In genomic region chr15:49622561-49622960, GRCh38 we compare ENCODE assay signal across 10 cellular contexts. TPM values are rescaled to one million over a fixed set of nuclear protein-coding genes. Genes with fewer than 3 reads are reported as not detected.
DNase-seq lines count a peak whose midpoint lies in the region; ATAC-seq, FAIRE-seq and TF ChIP-seq lines count a peak whose summit lies in the region.
"Had no signal": no experiment of that assay in that cellular context is flagged by ENCODE, and none has a peak within 500 bp of the region (broad histone marks: within the 10 kb centered on the region; RNA-seq: fewer than 3 reads in every experiment).

No MANE protein-coding gene starts in this region.

- H3K9me2 ChIP-seq in PC-3 (replicated peaks; ENCODE audit: low read length), result no peaks in the 10 kb centered on the region

- H4K91ac ChIP-seq in mesenchymal stem cell (ENCODE audit: low read length), result no peak overlapping the region

- H3K27ac ChIP-seq in A549, result no peak overlapping the region
- H3K27ac ChIP-seq in mesenchymal stem cell (ENCODE audit: low read length, poor library complexity, severe bottlenecking), result no peak overlapping the region
- no peak overlapping the region for H3K27ac ChIP-seq in PC-3 (ENCODE audit: low read length)

- H3K36me3 ChIP-seq in mesenchymal stem cell (ENCODE audit: control insufficient read depth in 1 of 2, insufficient read depth in 2 of 2, low read depth in 1 of 2, low read length in 2 of 2) (peaks cover 5 to 48% of the 10 kb centered on the region in 2 experiments), PC-3 (ENCODE audit: low read depth, low read length) (peaks cover 35% of the 10 kb centered on the region)

- no peak for ATAC-seq in A549
- no peak for ATAC-seq in PC-3
- no peak for ATAC-seq in HG03342 (IDR thresholded peaks at IDR 0.05; ENCODE audit: unreplicated experiment)

- no peak overlapping the region for H3K18ac ChIP-seq in mesenchymal stem cell (ENCODE audit: low read depth in 1 of 2, low read length in 2 of 2)

- H3K9me3 ChIP-seq in A549, result peaks cover 11% of the 10 kb centered on the region
- peaks cover 12% of the 10 kb centered on the region for H3K9me3 ChIP-seq in mesenchymal stem cell (ENCODE audit: control insufficient read depth, low read length)
- H3K9me3 ChIP-seq in PC-3 (ENCODE audit: low read length), result peaks cover 4% of the 10 kb centered on the region

- peaks cover 29% of the 10 kb centered on the region for H3K79me2 ChIP-seq in PC-3 (ENCODE audit: low read length)

- H3K23ac ChIP-seq in mesenchymal stem cell (ENCODE audit: low read length in 2 of 2), result no peak overlapping the region

- no peak for TF ChIP-seq EP300 in A549 (IDR thresholded peaks at IDR 0.05)

- H3K14ac ChIP-seq in mesenchymal stem cell (ENCODE audit: low read length in 2 of 2), result no peak overlapping the region

- intact Hi-C loops in PC-3 (cut with micrococcal nuclease), result loop anchor here (5.0 to 10.0 kb wide), 3 partner anchors 210 to 430 kb away; no protein-coding TSS in a partner anchor

- no peak overlapping the region for H3K4ac ChIP-seq in mesenchymal stem cell (ENCODE audit: low read depth in 1 of 2, low read length in 2 of 2)

- no peak overlapping the region for H2AK5ac ChIP-seq in mesenchymal stem cell (ENCODE audit: low read length, severe bottlenecking)

- DNase-seq in A549 (ENCODE audit: low read depth in 1 of 2, low spot score in 1 of 2) (peak in 1 of 2 experiments; percentile 3), HFF-Myc (ENCODE audit: extremely low read depth, low read depth) (no peak), astrocyte of the cerebellum (ENCODE audit: low read depth) (no peak), mesenchymal stem cell (peak; percentile 27), PC-3 (no peak), C1 segment of cervical spinal cord (lab: John Stamatoyannopoulos, UW) (no peak), GM12891 (ENCODE audit: insufficient read length, low spot score) (no peak)
- DNase-seq: activated CD4-positive, alpha-beta memory T cell treated with anti-CD3 and anti-CD28 coated beads, Interleukin-2, amount 10 ng/mL, durations not matched to agents 7 days and 5 days; KBM-7 had no signal

- no peak overlapping the region for H4K8ac ChIP-seq in mesenchymal stem cell (ENCODE audit: low read length)

- H3K27me3 ChIP-seq in mesenchymal stem cell (ENCODE audit: control insufficient read depth in 1 of 2, insufficient read depth in 1 of 2, low read length in 2 of 2), result no peaks in the 10 kb centered on the region
- no peaks in the 10 kb centered on the region for H3K27me3 ChIP-seq in PC-3 (ENCODE audit: low read length)

- no peak overlapping the region for H3K4me3 ChIP-seq in A549
- H3K4me3 ChIP-seq in HFF-Myc (replicated peaks; ENCODE audit: low read depth, low read length), result peak overlapping the region; percentile 57
- H3K4me3 ChIP-seq in astrocyte of the cerebellum (ENCODE audit: low read depth, low read length), result no peak overlapping the region
- H3K4me3 ChIP-seq in mesenchymal stem cell (ENCODE audit: insufficient read depth in 1 of 2, low read depth in 1 of 2, low read length in 2 of 2), result peak overlapping the region in 1 of 2 experiments; percentile 86
- no peak overlapping the region for H3K4me3 ChIP-seq in PC-3 (ENCODE audit: low read length)

- peaks cover 11% of the 10 kb centered on the region for H3F3A ChIP-seq in PC-3 (ENCODE audit: low read length, unreplicated experiment)

- BruUV-seq in PC-3 (replicated peaks; lab: Mats Ljungman, UMichigan), result no TSS peak

- WGBS in A549 (ENCODE audit: missing lambda C conversion rate), result 82% methylated on average over 3 of the region's 3 CpGs
- 81% methylated on average over 3 of the region's 3 CpGs for WGBS in mesenchymal stem cell

- H2BK12ac ChIP-seq in mesenchymal stem cell (ENCODE audit: low read length in 2 of 2), result no peak overlapping the region

- H3K4me1 ChIP-seq in A549 (peaks cover 19% of the 10 kb centered on the region), mesenchymal stem cell (ENCODE audit: control insufficient read depth, insufficient read depth, low read depth, low read length) (no peaks in the 10 kb centered on the region), PC-3 (ENCODE audit: insufficient read depth, low read length) (peaks cover 26% of the 10 kb centered on the region)

- H3K4me2 ChIP-seq in A549 (peak overlapping the region; percentile 81; the same call in 2 of the 3 replicates), mesenchymal stem cell (ENCODE audit: low read length, poor library complexity, severe bottlenecking) (no peak overlapping the region), PC-3 (ENCODE audit: low read length) (no peak overlapping the region; the same call in 1 of the 2 replicates)

- H2BK5ac ChIP-seq in mesenchymal stem cell (ENCODE audit: low read depth, low read length, poor library complexity, severe bottlenecking), result no peak overlapping the region

- no peak overlapping the region for H2AFZ ChIP-seq in mesenchymal stem cell (ENCODE audit: low read depth, low read length)
- no peak overlapping the region for H2AFZ ChIP-seq in PC-3 (ENCODE audit: low read length)

- H2BK120ac ChIP-seq in mesenchymal stem cell (ENCODE audit: low read depth, low read length), result no peak overlapping the region

- CTCF ChIA-PET in A549 (lab: Yijun Ruan, JAX) (no interaction called here), PC-3 (lab: Charles Lee) (no interaction called here)

- TF ChIP-seq CTCF in A549 (IDR thresholded peaks at IDR 0.05), result no peak
- peak; percentile 30 for TF ChIP-seq CTCF in HFF-Myc (IDR thresholded peaks at IDR 0.05; ENCODE audit: low read depth, low read length, missing control alignments)
- TF ChIP-seq CTCF in astrocyte of the cerebellum (IDR thresholded peaks at IDR 0.05; ENCODE audit: low read depth, low read length, missing control alignments), result peak; percentile 33
- no peak for TF ChIP-seq CTCF in PC-3 (conservative IDR thresholded peaks at IDR 0.05; ENCODE audit: low read depth, low read length)

- in situ Hi-C loops in astrocyte of the cerebellum (cut with HindIII; ENCODE audit: low sequenced_read_pairs), result no loop called here

- POLR2A ChIA-PET in A549 (lab: Yijun Ruan, JAX), result no interaction called here
- POLR2A ChIA-PET in PC-3 (lab: Charles Lee; ENCODE audit: unreplicated experiment), result no interaction called here

- FAIRE-seq in A549 (lab: Jason Lieb, UNC) (no peak), GM12891 (lab: Jason Lieb, UNC) (no peak)

- no peak overlapping the region for H2BK15ac ChIP-seq in mesenchymal stem cell (ENCODE audit: low read depth, poor library complexity, severe bottlenecking)

- peak overlapping the region; percentile 96 for H3K9ac ChIP-seq in mesenchymal stem cell (ENCODE audit: low read length)
- H3K9ac ChIP-seq in PC-3 (ENCODE audit: low read length), result no peak overlapping the region

- TF ChIP-seq RAD21 in A549 (conservative IDR thresholded peaks at IDR 0.05 in 1 of 2, IDR thresholded peaks at IDR 0.05 in 1 of 2), result no peak

- peaks cover 14% of the 10 kb centered on the region for H3K79me1 ChIP-seq in mesenchymal stem cell (replicated peaks; ENCODE audit: low read length, poor library complexity, severe bottlenecking)

- no peaks in the 10 kb centered on the region for H4K20me1 ChIP-seq in PC-3 (ENCODE audit: low read length)

- TF ChIP-seq POLR2A in A549 (IDR thresholded peaks at IDR 0.05; ENCODE audit: low read length), result no peak
- TF ChIP-seq POLR2A in GM12891 (IDR thresholded peaks at IDR 0.05; ENCODE audit: low read depth, low read length), result no peak

TF ChIP-seq in GM12891, 5 proteins besides CTCF, POLR2A, EP300 and RAD21:
- TF ChIP-seq POLR2AphosphoS5 (IDR thresholded peaks at IDR 0.05; ENCODE audit: low read depth, low read length) (no peak), SPI1 (IDR thresholded peaks at IDR 0.05; ENCODE audit: low read depth, low read length) (no peak), TAF1 (IDR thresholded peaks at IDR 0.05; ENCODE audit: low read depth, low read length) (no peak), POU2F2 (IDR thresholded peaks at IDR 0.05; ENCODE audit: low read depth, low read length) (no peak), PAX5 (IDR thresholded peaks at IDR 0.05; ENCODE audit: insufficient read depth, low read length, severe bottlenecking) (no peak)

RNA-seq across cellular contexts. Expression of gene DTWD1, which starts 1.7 kb away (rescaled TPM):
- polyA plus RNA-seq in A549 (2011; rRNA removed) (24.3 and 25.2 TPM in 2 replicates), A549 (2017; fragmentation: RNase III; extraction: RNeasy Plus Mini Kit Qiagen cat#74134 plus additional on column Dnase treatment) (17.2 to 19.1 TPM (median 17.3 TPM) in 3 replicates)
- polyA plus RNA-seq in A549 (2012; cell fraction: cytosol; rRNA removed), result 5.2 and 5.5 TPM in 2 replicates
- 1.5 and 2.0 TPM in 2 replicates for polyA plus RNA-seq in A549 (2012; cell fraction: nucleus; rRNA removed)
- 4.2 and 6.5 TPM in 2 replicates for polyA minus RNA-seq in A549 (2011; rRNA and poly(A)+ RNA removed)
- 29.2 TPM for polyA plus RNA-seq in mesenchymal stem cell (2013, experiment 1 of 2)
- 29.9 TPM for polyA plus RNA-seq in mesenchymal stem cell (2013, experiment 2 of 2)
- total RNA-seq in PC-3 (2014; rRNA removed), result 9.1 and 10.9 TPM in 2 replicates
- polyA plus RNA-seq in GM12891 (2012; ENCODE audit: low read depth, missing spikeins), result 14.8 TPM

RNA-seq across cellular contexts. Expression of gene FAM227B, which starts 1.9 kb away (rescaled TPM):
- polyA plus RNA-seq in A549 (2011; rRNA removed) (2.5 and 3.7 TPM in 2 replicates), A549 (2017; fragmentation: RNase III; extraction: RNeasy Plus Mini Kit Qiagen cat#74134 plus additional on column Dnase treatment) (1.9 to 2.7 TPM (median 2.3 TPM) in 3 replicates)
- 0.50 and 0.56 TPM in 2 replicates for polyA plus RNA-seq in A549 (2012; cell fraction: cytosol; rRNA removed)
- polyA plus RNA-seq in A549 (2012; cell fraction: nucleus; rRNA removed), result 0.08 and 0.10 TPM in 2 replicates
- 1.5 and 2.2 TPM in 2 replicates for polyA minus RNA-seq in A549 (2011; rRNA and poly(A)+ RNA removed)
- polyA plus RNA-seq in mesenchymal stem cell (2013, experiment 1 of 2), result 4.3 TPM
- polyA plus RNA-seq in mesenchymal stem cell (2013, experiment 2 of 2), result 5.0 TPM
- total RNA-seq in PC-3 (2014; rRNA removed), result 0.98 and 1.6 TPM in 2 replicates
- polyA plus RNA-seq in GM12891 (2012; ENCODE audit: low read depth, missing spikeins), result 7.9 TPM

Comparison
In these comparisons a context has a peak if more than half of its experiments do, and no peak if none do; other contexts are left out.
1. CTCF ChIP-seq: peak in HFF-Myc (single experiment) and astrocyte of the cerebellum (single experiment); none in A549 (single experiment) and PC-3 (single experiment).